8 cellular contexts compared by ENCODE assay signal in genomic region chrX:56248492-56248891, GRCh38. TPM values are rescaled to one million over a fixed set of nuclear protein-coding genes. Genes with fewer than 3 reads are reported as not detected.
DNase-seq lines count a peak whose midpoint lies in the region; ATAC-seq and TF ChIP-seq lines count a peak whose summit lies in the region.

No MANE protein-coding gene starts in this region.

- no peak overlapping the region for H3K4me3 ChIP-seq in endodermal cell (ENCODE audit: low read length)
- no peak overlapping the region for H3K4me3 ChIP-seq in transverse colon

- H3K36me3 ChIP-seq in endodermal cell (ENCODE audit: control insufficient read depth, insufficient read depth, low read length): peaks cover 87% of the 10 kb centered on the region
- H3K36me3 ChIP-seq in transverse colon: no peaks in the 10 kb centered on the region

- H3K4me1 ChIP-seq in endodermal cell (ENCODE audit: control insufficient read depth, insufficient read depth, low read length) (no peaks in the 10 kb centered on the region), transverse colon (no peaks in the 10 kb centered on the region)

- 0 to 27% methylated on average over 2 to 5 of the region's 5 CpGs for WGBS in endodermal cell (ENCODE audit: insufficient coverage in 1 of 2, insufficient read length in 1 of 2), 2 experiments
- WGBS in transverse colon (ENCODE audit: low coverage in 1 of 2), 2 donors: 7% methylated on average over 5 of the region's 5 CpGs; no CpG with 5 or more reads in 1 of the 2 donors

- peak; percentile 30 for DNase-seq in SIG-M5 treated with dmso at 0.1 percent for 504 hours (lab: John Stamatoyannopoulos, UW; ENCODE audit: unreplicated experiment)
- DNase-seq in SIG-M5 (lab: John Stamatoyannopoulos, UW): no peak
- peak; percentile 34 for DNase-seq in NCI-H345 (lab: John Stamatoyannopoulos, UW)
- DNase-seq in activated CD4-positive, alpha-beta memory T cell treated with anti-CD3 and anti-CD28 coated beads, Interleukin-2, amount 10 ng/mL, durations not matched to agents 7 days and 5 days: peak; percentile 61
- DNase-seq in endodermal cell: peak; percentile 78
- peak; percentile 22 for DNase-seq in natural killer cell
- DNase-seq in transverse colon: peak; percentile 64

- H3K36me3 Mint-ChIP-seq in activated CD4-positive, alpha-beta memory T cell treated with anti-CD3 and anti-CD28 coated beads, Interleukin-2, amount 10 ng/mL, durations not matched to agents 7 days and 5 days (ENCODE audit: low read depth): peaks cover 4% of the 10 kb centered on the region
- H3K36me3 Mint-ChIP-seq in endodermal cell (ENCODE audit: low read depth): peaks cover 35% of the 10 kb centered on the region
- H3K36me3 Mint-ChIP-seq in natural killer cell: no peaks in the 10 kb centered on the region

- H3K27ac ChIP-seq in endodermal cell (ENCODE audit: low read depth, low read length) (no peak overlapping the region), transverse colon (no peak overlapping the region)

- no peaks in the 10 kb centered on the region for H3K27me3 Mint-ChIP-seq in activated CD4-positive, alpha-beta memory T cell treated with anti-CD3 and anti-CD28 coated beads, Interleukin-2, amount 10 ng/mL, durations not matched to agents 7 days and 5 days
- H3K27me3 Mint-ChIP-seq in endodermal cell (ENCODE audit: insufficient read depth): no peaks in the 10 kb centered on the region
- H3K27me3 Mint-ChIP-seq in natural killer cell (ENCODE audit: low read depth in 2 of 2): no peaks in the 10 kb centered on the region

- ATAC-seq in HG02759 (IDR thresholded peaks at IDR 0.05; ENCODE audit: unreplicated experiment) (peak; percentile 74), natural killer cell (peak in 2 of 3 donors; percentile 68 to 80)

- POLR2A ChIA-PET in activated CD4-positive, alpha-beta memory T cell treated with anti-CD3 and anti-CD28 coated beads, Interleukin-2, amount 10 ng/mL, durations not matched to agents 7 days and 5 days (lab: Charles Lee): interaction anchor here (0.6 to 0.7 kb wide), 2 partner anchors 291 to 1247 kb away, joined by 3 read pairs; no protein-coding TSS in a partner anchor

- H3K9me3 Mint-ChIP-seq in activated CD4-positive, alpha-beta memory T cell treated with anti-CD3 and anti-CD28 coated beads, Interleukin-2, amount 10 ng/mL, durations not matched to agents 7 days and 5 days: no peaks in the 10 kb centered on the region
- H3K9me3 Mint-ChIP-seq in endodermal cell (peaks cover 52% of the 10 kb centered on the region), natural killer cell (no peaks in the 10 kb centered on the region)

- TF ChIP-seq CTCF in endodermal cell (conservative IDR thresholded peaks at IDR 0.05): peak; percentile 80
- peak; percentile 54 for TF ChIP-seq CTCF in natural killer cell (IDR thresholded peaks at IDR 0.05)
- peak; percentile 50 to 67 (median 55) for TF ChIP-seq CTCF in transverse colon (IDR thresholded peaks at IDR 0.05)

- TF ChIP-seq EP300 in transverse colon (IDR thresholded peaks at IDR 0.05; ENCODE audit: low read depth): no peak

- H3K4me1 Mint-ChIP-seq in activated CD4-positive, alpha-beta memory T cell treated with anti-CD3 and anti-CD28 coated beads, Interleukin-2, amount 10 ng/mL, durations not matched to agents 7 days and 5 days: peaks cover 7% of the 10 kb centered on the region
- no peaks in the 10 kb centered on the region for H3K4me1 Mint-ChIP-seq in endodermal cell
- peaks cover 7 to 10% of the 10 kb centered on the region in 2 donors for H3K4me1 Mint-ChIP-seq in natural killer cell

- intact Hi-C loops in natural killer cell (cut with micrococcal nuclease) (no loop called here), transverse colon (cut with DNase I; ENCODE audit: low total_unique reads) (no loop called here)

- H3K27me3 ChIP-seq in endodermal cell (ENCODE audit: control insufficient read depth, insufficient read depth, low read length, poor library complexity, severe bottlenecking) (no peaks in the 10 kb centered on the region), transverse colon (no peaks in the 10 kb centered on the region)

- no peak for TF ChIP-seq POLR2A in transverse colon (IDR thresholded peaks at IDR 0.05)

- no peak overlapping the region for H3K4me3 Mint-ChIP-seq in activated CD4-positive, alpha-beta memory T cell treated with anti-CD3 and anti-CD28 coated beads, Interleukin-2, amount 10 ng/mL, durations not matched to agents 7 days and 5 days
- H3K4me3 Mint-ChIP-seq in endodermal cell (no peak overlapping the region), natural killer cell (no peak overlapping the region)

- H3K9me3 ChIP-seq in endodermal cell (ENCODE audit: control insufficient read depth, low read length) (no peaks in the 10 kb centered on the region), transverse colon (no peaks in the 10 kb centered on the region)

- H3K9ac ChIP-seq in endodermal cell (ENCODE audit: extremely low read depth, low read length, poor library complexity, severe bottlenecking): no peak overlapping the region

- H3K27ac Mint-ChIP-seq in activated CD4-positive, alpha-beta memory T cell treated with anti-CD3 and anti-CD28 coated beads, Interleukin-2, amount 10 ng/mL, durations not matched to agents 7 days and 5 days: no peak overlapping the region
- H3K27ac Mint-ChIP-seq in endodermal cell (no peak overlapping the region), natural killer cell (no peak overlapping the region)

- CTCF ChIA-PET in activated CD4-positive, alpha-beta memory T cell treated with anti-CD3 and anti-CD28 coated beads, Interleukin-2, amount 10 ng/mL, durations not matched to agents 7 days and 5 days (lab: Charles Lee): interaction anchor here (0.8 to 1.9 kb wide), 10 partner anchors 14 to 759 kb away, joined by 3 to 7 read pairs (median 4); partner anchors contain the start of gene KLF8

- in situ Hi-C loops in transverse colon (cut with MboI; ENCODE audit: low pct_ligation_motif_present in 1 of 4, low pct_unique_long_range_greater_than_20kb in 1 of 4, low sequenced_read_pairs in 3 of 4): no loop called here

RNA-seq across cellular contexts. Expression of gene KLF8, which starts 16.3 kb away (rescaled TPM):
- total RNA-seq in activated CD4-positive, alpha-beta memory T cell treated with anti-CD3 and anti-CD28 coated beads, Interleukin-2, amount 10 ng/mL, durations not matched to agents 7 days and 5 days: 10 to 100 TPM; 13.1 to 14.5 TPM
- total RNA-seq in endodermal cell (100 to 1,000 TPM in 1 of 2 donors, 10 to 100 TPM in 1; 62.6 to 110 TPM), natural killer cell (10 to 100 TPM in 2 of 3 donors, 1 to 10 TPM in 1; 6.7 to 11.9 (median 11.2) TPM), transverse colon (10 to 100 TPM in 1 of 4 donors, 1 to 10 TPM in 3; 2.3 to 20.5 (median 4.3) TPM)
- 27.9 TPM for polyA plus RNA-seq in endodermal cell (2013, experiment 1 of 2)
- 37.7 TPM for polyA plus RNA-seq in endodermal cell (2013, experiment 2 of 2)
